ENCODE assay signal across 1 cellular context in genomic region chr2:85930129-85931124, GRCh38.
TF ChIP-seq lines count a peak whose summit lies in the region.

No MANE protein-coding gene starts in this region.

TF ChIP-seq in SK-N-SH, 30 proteins besides CTCF, POLR2A, EP300 and RAD21 (continued from another document):
- TF ChIP-seq IRF3 (IDR thresholded peaks at IDR 0.05; ENCODE audit: low read depth, low read length) = no peak
- TF ChIP-seq MAX (IDR thresholded peaks at IDR 0.05; ENCODE audit: low read depth) = no peak
